Comparison of ENCODE assay signal across 1 cellular context in genomic region chr6:834879-835278, GRCh38.
TF ChIP-seq lines count a peak whose summit lies in the region.

No MANE protein-coding gene starts in this region.

TF ChIP-seq in HepG2, 621 proteins besides CTCF, POLR2A, EP300 and RAD21 (continued from another document):
- TF ChIP-seq, protein P1, sequence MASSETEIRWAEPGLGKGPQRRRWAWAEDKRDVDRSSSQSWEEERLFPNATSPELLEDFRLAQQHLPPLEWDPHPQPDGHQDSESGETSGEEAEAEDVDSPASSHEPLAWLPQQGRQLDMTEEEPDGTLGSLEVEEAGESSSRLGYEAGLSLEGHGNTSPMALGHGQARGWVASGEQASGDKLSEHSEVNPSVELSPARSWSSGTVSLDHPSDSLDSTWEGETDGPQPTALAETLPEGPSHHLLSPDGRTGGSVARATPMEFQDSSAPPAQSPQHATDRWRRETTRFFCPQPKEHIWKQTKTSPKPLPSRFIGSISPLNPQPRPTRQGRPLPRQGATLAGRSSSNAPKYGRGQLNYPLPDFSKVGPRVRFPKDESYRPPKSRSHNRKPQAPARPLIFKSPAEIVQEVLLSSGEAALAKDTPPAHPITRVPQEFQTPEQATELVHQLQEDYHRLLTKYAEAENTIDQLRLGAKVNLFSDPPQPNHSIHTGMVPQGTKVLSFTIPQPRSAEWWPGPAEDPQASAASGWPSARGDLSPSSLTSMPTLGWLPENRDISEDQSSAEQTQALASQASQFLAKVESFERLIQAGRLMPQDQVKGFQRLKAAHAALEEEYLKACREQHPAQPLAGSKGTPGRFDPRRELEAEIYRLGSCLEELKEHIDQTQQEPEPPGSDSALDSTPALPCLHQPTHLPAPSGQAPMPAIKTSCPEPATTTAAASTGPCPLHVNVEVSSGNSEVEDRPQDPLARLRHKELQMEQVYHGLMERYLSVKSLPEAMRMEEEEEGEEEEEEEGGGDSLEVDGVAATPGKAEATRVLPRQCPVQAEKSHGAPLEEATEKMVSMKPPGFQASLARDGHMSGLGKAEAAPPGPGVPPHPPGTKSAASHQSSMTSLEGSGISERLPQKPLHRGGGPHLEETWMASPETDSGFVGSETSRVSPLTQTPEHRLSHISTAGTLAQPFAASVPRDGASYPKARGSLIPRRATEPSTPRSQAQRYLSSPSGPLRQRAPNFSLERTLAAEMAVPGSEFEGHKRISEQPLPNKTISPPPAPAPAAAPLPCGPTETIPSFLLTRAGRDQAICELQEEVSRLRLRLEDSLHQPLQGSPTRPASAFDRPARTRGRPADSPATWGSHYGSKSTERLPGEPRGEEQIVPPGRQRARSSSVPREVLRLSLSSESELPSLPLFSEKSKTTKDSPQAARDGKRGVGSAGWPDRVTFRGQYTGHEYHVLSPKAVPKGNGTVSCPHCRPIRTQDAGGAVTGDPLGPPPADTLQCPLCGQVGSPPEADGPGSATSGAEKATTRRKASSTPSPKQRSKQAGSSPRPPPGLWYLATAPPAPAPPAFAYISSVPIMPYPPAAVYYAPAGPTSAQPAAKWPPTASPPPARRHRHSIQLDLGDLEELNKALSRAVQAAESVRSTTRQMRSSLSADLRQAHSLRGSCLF (CRISPR knock-in tag; IDR thresholded peaks at IDR 0.05; ENCODE audit: borderline replicate concordance), result no peak
- no peak for TF ChIP-seq ZHX1 (CRISPR knock-in tag; IDR thresholded peaks at IDR 0.05; ENCODE audit: low read depth)
- TF ChIP-seq ZNF10 (CRISPR knock-in tag; IDR thresholded peaks at IDR 0.05; ENCODE audit: borderline replicate concordance, low read depth), result no peak
- TF ChIP-seq ZNF780A (CRISPR knock-in tag; IDR thresholded peaks at IDR 0.05), result no peak
- no peak for TF ChIP-seq JARID2 (CRISPR knock-in tag; IDR thresholded peaks at IDR 0.05; ENCODE audit: insufficient replicate concordance)
- no peak for TF ChIP-seq ZNF569 (CRISPR knock-in tag; IDR thresholded peaks at IDR 0.05; ENCODE audit: borderline replicate concordance)
TF ChIP-seq in HepG2: peak in this region for 5.
